8 cellular contexts compared by ENCODE assay signal in the genomic region with DNA sequence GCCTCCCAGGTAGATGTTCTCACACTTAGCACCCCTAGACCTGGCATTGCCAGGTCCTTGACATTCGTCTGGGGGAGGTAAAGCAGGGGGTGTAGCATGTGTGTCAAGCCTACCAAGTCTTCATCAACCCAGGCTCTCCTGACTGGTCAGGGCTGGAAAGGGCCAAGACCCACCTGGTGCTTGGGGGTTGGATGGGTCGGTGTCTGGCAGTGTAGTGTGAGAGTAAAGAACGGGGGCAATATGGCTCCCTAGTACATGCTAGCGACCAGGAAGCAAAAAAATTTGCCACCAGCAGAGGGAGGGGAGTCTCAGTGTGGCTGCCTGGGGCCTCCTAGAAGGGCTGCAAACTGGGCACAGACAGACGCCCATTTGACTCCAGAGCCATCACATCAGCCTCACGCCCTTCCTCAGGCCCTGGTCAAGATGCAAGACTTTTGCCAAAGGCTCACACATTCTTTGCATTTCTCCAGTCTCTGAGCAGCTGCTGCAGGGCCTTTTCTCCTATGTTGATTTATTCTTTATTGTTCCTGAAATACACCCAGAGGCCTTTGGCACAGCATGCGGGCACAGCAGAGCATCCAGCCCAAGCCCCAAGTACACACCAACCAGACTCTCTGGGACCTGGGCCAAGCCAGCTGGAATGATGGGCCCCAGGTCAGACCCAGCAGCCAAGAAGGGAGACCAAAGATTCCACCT. TPM values are rescaled to one million over a fixed set of nuclear protein-coding genes. Genes with fewer than 3 reads are reported as not detected.
A peak's percentile ranks its signal among the peaks of the same experiment; 100 is the strongest.
DNase-seq lines count a peak whose midpoint lies in the region; ATAC-seq and TF ChIP-seq lines count a peak whose summit lies in the region.

No MANE protein-coding gene starts in this region.

- DNase-seq in NCI-H2029 treated with DMSO at 0.1 percent for 48 hours (lab: John Stamatoyannopoulos, UW) (peak; percentile 40), NCI-H2029 (lab: John Stamatoyannopoulos, UW) (no peak), SJCRH30 (peak; percentile 89 to 90), chondrocyte (ENCODE audit: low spot score) (no peak), lower lobe of right lung (no peak), type B pancreatic cell (ENCODE audit: extremely low spot score, unreplicated experiment) (no peak), KBM-7 (no peak)

- H3K9me3 ChIP-seq in SJCRH30 (replicated peaks) (no peaks in the 10 kb centered on the region), lower lobe of right lung (no peaks in the 10 kb centered on the region)

- H3K27me3 ChIP-seq in SJCRH30 (no peaks in the 10 kb centered on the region), lower lobe of right lung (ENCODE audit: low read depth) (no peaks in the 10 kb centered on the region)

- peak; percentile 27 to 45 for ATAC-seq in lower lobe of right lung
- no peak for ATAC-seq in GM21360 (IDR thresholded peaks at IDR 0.05; ENCODE audit: unreplicated experiment)

- H3K4me3 Mint-ChIP-seq in chondrocyte (ENCODE audit: unreplicated experiment) (no peak overlapping the region), type B pancreatic cell (peak overlapping the region; percentile 55)

- H3K36me3 ChIP-seq in SJCRH30 (peaks cover 10% of the 10 kb centered on the region; the same call in 1 of the 2 replicates), lower lobe of right lung (no peaks in the 10 kb centered on the region)

- in situ Hi-C loops in KBM-7 (cut with MboI; ENCODE audit: low pct_unique_long_range_greater_than_20kb, low sequenced_read_pairs), result no loop called here

- H3K9me3 Mint-ChIP-seq in chondrocyte (ENCODE audit: low read depth) (no peaks in the 10 kb centered on the region), type B pancreatic cell (no peaks in the 10 kb centered on the region)

- peaks cover 71% of the 10 kb centered on the region for H3K4me1 ChIP-seq in SJCRH30
- peaks cover 98% of the 10 kb centered on the region for H3K4me1 ChIP-seq in lower lobe of right lung

- H3K27me3 Mint-ChIP-seq in chondrocyte (ENCODE audit: low read depth) (no peaks in the 10 kb centered on the region), type B pancreatic cell (no peaks in the 10 kb centered on the region)

- TF ChIP-seq CTCF in chondrocyte (IDR thresholded peaks at IDR 0.05) (peak; percentile 77), lower lobe of right lung (IDR thresholded peaks at IDR 0.05) (no peak), type B pancreatic cell (conservative IDR thresholded peaks at IDR 0.05) (peak; percentile 55)

- peak overlapping the region; percentile 34 for H3K27ac ChIP-seq in SJCRH30
- H3K27ac ChIP-seq in lower lobe of right lung, result peak overlapping the region; percentile 88

- H3K36me3 Mint-ChIP-seq in chondrocyte (ENCODE audit: low read depth) (no peaks in the 10 kb centered on the region), type B pancreatic cell (peaks cover 4% of the 10 kb centered on the region)

- peak overlapping the region; percentile 99 for H3K27ac Mint-ChIP-seq in chondrocyte (ENCODE audit: unreplicated experiment)
- peak overlapping the region; percentile 86 for H3K27ac Mint-ChIP-seq in type B pancreatic cell

- H3K4me1 Mint-ChIP-seq in chondrocyte (ENCODE audit: low read depth) (peaks cover 97% of the 10 kb centered on the region), type B pancreatic cell (ENCODE audit: unreplicated experiment) (peaks cover 78% of the 10 kb centered on the region)

- H3K4me3 ChIP-seq in SJCRH30 (no peak overlapping the region), lower lobe of right lung (no peak overlapping the region)

- intact Hi-C loops in lower lobe of right lung (cut with DNase I), result no loop called here

RNA-seq across cellular contexts. Expression of a gene that starts 38.3 kb away (rescaled TPM):
- total RNA-seq in SJCRH30 (2014; rRNA removed; shearing (Covaris generic)), result 11.0 and 11.3 TPM in 2 replicates
- total RNA-seq in chondrocyte (72.0 to 85.2 TPM (median 72.1 TPM) in 3 replicates), lower lobe of right lung (24.4 TPM), type B pancreatic cell (ENCODE audit: low replicate concordance) (35.5 and 64.8 TPM in 2 replicates)

Comparison
In these comparisons a context has a peak if more than half of its experiments do, and no peak if none do; other contexts are left out.
1. DNase-seq: peak in NCI-H2029 treated with DMSO at 0.1 percent for 48 hours (single experiment) and SJCRH30 (2 of 2); none in NCI-H2029 (single experiment), chondrocyte (single experiment), lower lobe of right lung (single experiment), type B pancreatic cell (single experiment) and KBM-7 (single experiment).